In the genomic region with DNA sequence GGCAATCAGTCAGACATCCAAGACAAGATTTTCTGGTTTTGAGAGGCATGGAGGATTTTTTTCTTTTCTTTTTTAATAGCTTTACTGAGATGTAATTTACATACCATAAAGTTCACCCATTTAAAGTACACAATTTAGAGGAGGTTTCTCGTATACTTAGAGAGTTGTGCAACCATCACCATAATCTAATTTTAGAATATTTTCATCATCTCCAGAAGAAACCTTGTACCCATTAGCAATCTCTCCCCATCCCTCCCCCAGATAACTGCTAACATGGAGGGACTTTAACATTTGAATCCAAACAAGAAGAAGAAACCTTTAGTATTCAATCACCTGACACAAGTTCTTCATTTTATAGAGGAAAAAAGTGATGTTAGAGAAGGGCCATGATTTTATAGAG, we compare ENCODE assay signal across 18 cellular contexts.
DNase-seq lines count a peak whose midpoint lies in the region; ATAC-seq and TF ChIP-seq lines count a peak whose summit lies in the region.
"Had no signal": no experiment of that assay in that cellular context is flagged by ENCODE, and none has a peak within 500 bp of the region (broad histone marks: within the 10 kb centered on the region; RNA-seq: fewer than 3 reads in every experiment).

No MANE protein-coding gene starts in this region.

- H3K36me3 ChIP-seq in sigmoid colon: no peaks in the 10 kb centered on the region

- H3K27me3 ChIP-seq in sigmoid colon (no peaks in the 10 kb centered on the region), right cardiac atrium (ENCODE audit: control insufficient read depth, insufficient read depth) (no peaks in the 10 kb centered on the region)

- TF ChIP-seq CTCF in fibroblast of pulmonary artery (IDR thresholded peaks at IDR 0.05; ENCODE audit: low read length, missing control alignments): no peak
- no peak for TF ChIP-seq CTCF in sigmoid colon (IDR thresholded peaks at IDR 0.05)

- DNase-seq in SIG-M5 treated with dmso at 0.1 percent for 504 hours (lab: John Stamatoyannopoulos, UW; ENCODE audit: unreplicated experiment) (peak; percentile 63), SIG-M5 (lab: John Stamatoyannopoulos, UW) (no peak), fibroblast of pulmonary artery (ENCODE audit: low read depth) (peak; percentile 21), GF-D8 (lab: John Stamatoyannopoulos, UW) (no peak), sigmoid colon (no peak), right cardiac atrium (no peak)
- no peak for DNase-seq in effector CD8-positive, alpha-beta T cell (lab: John Stamatoyannopoulos, UW)
- DNase-seq: 8988T, C1 segment of cervical spinal cord, DMS153, H7, Karpas-422, NCI-H146, NCI-H345, NCI-H69, SHP77 treated with DMSO at 0.1 percent for 48 hours, T-cell had no signal

- intact Hi-C loops in sigmoid colon (cut with DNase I) (no loop called here), right cardiac atrium (cut with DNase I) (no loop called here)

- no peak for TF ChIP-seq POLR2A in sigmoid colon (IDR thresholded peaks at IDR 0.05)

- ATAC-seq in SK-N-SH treated with all-trans-retinoic acid at 6 μM for 48 hours (no peak), right cardiac atrium (no peak)
- ATAC-seq: T-cell had no signal

- H3K9me3 ChIP-seq in sigmoid colon (no peaks in the 10 kb centered on the region), right cardiac atrium (ENCODE audit: control insufficient read depth, low read length) (no peaks in the 10 kb centered on the region)

- H3K27ac ChIP-seq in sigmoid colon: no peak overlapping the region
- no peak overlapping the region for H3K27ac ChIP-seq in right cardiac atrium (ENCODE audit: low read length)

- H3K4me3 ChIP-seq in fibroblast of pulmonary artery (replicated peaks; ENCODE audit: low read depth, low read length) (no peak overlapping the region), sigmoid colon (no peak overlapping the region), right cardiac atrium (ENCODE audit: low read length) (no peak overlapping the region)

- no peaks in the 10 kb centered on the region for H3K4me1 ChIP-seq in sigmoid colon
- peaks cover 7% of the 10 kb centered on the region for H3K4me1 ChIP-seq in right cardiac atrium (ENCODE audit: control insufficient read depth, insufficient read depth, low read length)

- no peak for TF ChIP-seq EP300 in sigmoid colon (IDR thresholded peaks at IDR 0.05)

- 14 to 55% methylated on average over 1 of the region's 1 CpG for WGBS in sigmoid colon, 2 donors
- 70% methylated on average over 1 of the region's 1 CpG for WGBS in right cardiac atrium

TF ChIP-seq in SK-N-SH treated with all-trans-retinoic acid at 6 μM for 48 hours, 23 proteins besides CTCF, POLR2A, EP300 and RAD21:
- TF ChIP-seq SNAI2 (CRISPR knock-in tag; IDR thresholded peaks at IDR 0.05) (peak; percentile 64; the same call in 1 of the 2 replicates), GLIS3 (CRISPR knock-in tag; IDR thresholded peaks at IDR 0.05) (no peak), ISL1 (CRISPR knock-in tag; IDR thresholded peaks at IDR 0.05) (peak; percentile 71)
- TF ChIP-seq, protein P1, sequence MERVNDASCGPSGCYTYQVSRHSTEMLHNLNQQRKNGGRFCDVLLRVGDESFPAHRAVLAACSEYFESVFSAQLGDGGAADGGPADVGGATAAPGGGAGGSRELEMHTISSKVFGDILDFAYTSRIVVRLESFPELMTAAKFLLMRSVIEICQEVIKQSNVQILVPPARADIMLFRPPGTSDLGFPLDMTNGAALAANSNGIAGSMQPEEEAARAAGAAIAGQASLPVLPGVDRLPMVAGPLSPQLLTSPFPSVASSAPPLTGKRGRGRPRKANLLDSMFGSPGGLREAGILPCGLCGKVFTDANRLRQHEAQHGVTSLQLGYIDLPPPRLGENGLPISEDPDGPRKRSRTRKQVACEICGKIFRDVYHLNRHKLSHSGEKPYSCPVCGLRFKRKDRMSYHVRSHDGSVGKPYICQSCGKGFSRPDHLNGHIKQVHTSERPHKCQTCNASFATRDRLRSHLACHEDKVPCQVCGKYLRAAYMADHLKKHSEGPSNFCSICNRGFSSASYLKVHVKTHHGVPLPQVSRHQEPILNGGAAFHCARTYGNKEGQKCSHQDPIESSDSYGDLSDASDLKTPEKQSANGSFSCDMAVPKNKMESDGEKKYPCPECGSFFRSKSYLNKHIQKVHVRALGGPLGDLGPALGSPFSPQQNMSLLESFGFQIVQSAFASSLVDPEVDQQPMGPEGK (CRISPR knock-in tag; IDR thresholded peaks at IDR 0.05; ENCODE audit: borderline replicate concordance): peak; percentile 44; the same call in 1 of the 2 replicates

Comparison
In these comparisons a context has a peak if more than half of its experiments do, and no peak if none do; other contexts are left out.
1. DNase-seq: peak in SIG-M5 treated with dmso at 0.1 percent for 504 hours (single experiment) and fibroblast of pulmonary artery (single experiment); none in SIG-M5 (single experiment), GF-D8 (single experiment), sigmoid colon (single experiment), right cardiac atrium (0 of 3) and effector CD8-positive, alpha-beta T cell (single experiment).